In genomic region chr13:42876270-42876714, GRCh38 we compare ENCODE assay signal across 8 cellular contexts.
DNase-seq lines count a peak whose midpoint lies in the region; ATAC-seq and TF ChIP-seq lines count a peak whose summit lies in the region.

No MANE protein-coding gene starts in this region.

- H3K79me2 ChIP-seq in GM23338 (replicated peaks; ENCODE audit: insufficient read depth): peaks cover 23% of the 10 kb centered on the region

- peak overlapping the region; percentile 32; the same call in 1 of the 2 replicates for H3K9ac ChIP-seq in HUES64 (ENCODE audit: low read depth, low read length)

- WGBS in HUES64: 11% methylated on average over 1 of the region's 1 CpG

- no peaks in the 10 kb centered on the region for H3K9me2 ChIP-seq in GM23338 (ENCODE audit: insufficient read depth)

- no peaks in the 10 kb centered on the region for H3K9me3 ChIP-seq in HUES64 (ENCODE audit: insufficient read depth, low read depth, low read length)

- H4K20me1 ChIP-seq in GM23338 (replicated peaks; ENCODE audit: insufficient read depth): no peaks in the 10 kb centered on the region

- H2AFZ ChIP-seq in GM23338: no peak overlapping the region

- peak overlapping the region; percentile 77 for H3K27ac Mint-ChIP-seq in GM23338
- no peak overlapping the region for H3K27ac Mint-ChIP-seq in glutamatergic neuron (ENCODE audit: unreplicated experiment)

- H3K4me1 ChIP-seq in GM23338 (ENCODE audit: insufficient read depth): peaks cover 47% of the 10 kb centered on the region
- H3K4me1 ChIP-seq in HUES64 (ENCODE audit: insufficient read depth, low read length): peaks cover 59% of the 10 kb centered on the region

- H3K36me3 ChIP-seq in GM23338 (ENCODE audit: insufficient read depth) (no peaks in the 10 kb centered on the region), HUES64 (ENCODE audit: insufficient read depth, low read length) (no peaks in the 10 kb centered on the region)

- no peaks in the 10 kb centered on the region for H3K27me3 ChIP-seq in GM23338 (ENCODE audit: insufficient read depth)
- peaks cover 29% of the 10 kb centered on the region; the same call in 1 of the 2 replicates for H3K27me3 ChIP-seq in HUES64 (ENCODE audit: insufficient read depth, low read length)

- peaks cover 16% of the 10 kb centered on the region for H3K36me3 Mint-ChIP-seq in GM23338 (ENCODE audit: low read depth)
- peaks cover 6% of the 10 kb centered on the region for H3K36me3 Mint-ChIP-seq in glutamatergic neuron (ENCODE audit: unreplicated experiment)

- H3K4me1 Mint-ChIP-seq in GM23338 (peaks cover 58% of the 10 kb centered on the region), glutamatergic neuron (ENCODE audit: low read depth, unreplicated experiment) (peaks cover 23% of the 10 kb centered on the region)

- peak overlapping the region; percentile 90 for H3K27ac ChIP-seq in GM23338 (ENCODE audit: low read depth)
- peak overlapping the region; percentile 88 for H3K27ac ChIP-seq in HUES64 (ENCODE audit: low read depth, low read length)

- peak overlapping the region; percentile 63 for H3K4me3 Mint-ChIP-seq in GM23338
- no peak overlapping the region for H3K4me3 Mint-ChIP-seq in glutamatergic neuron (ENCODE audit: unreplicated experiment)

- H3K4me2 ChIP-seq in GM23338: peak overlapping the region; percentile 68

- DNase-seq in GM23338 (ENCODE audit: low spot score) (peak; percentile 90), iris pigment epithelial cell (ENCODE audit: low read depth) (peak; percentile 39), glutamatergic neuron (no peak), C1 segment of cervical spinal cord (lab: John Stamatoyannopoulos, UW) (no peak), retina (no peak), foreskin melanocyte (no peak)

- H3K4me3 ChIP-seq in GM23338 (peak overlapping the region; percentile 38), HUES64 (ENCODE audit: low read length) (peak overlapping the region; percentile 36)

- no peaks in the 10 kb centered on the region for H3F3A ChIP-seq in GM23338 (replicated peaks; ENCODE audit: low read depth)

- TF ChIP-seq CTCF in GM23338 (conservative IDR thresholded peaks at IDR 0.05; ENCODE audit: low read depth in 2 of 2): no peak
- no peak for TF ChIP-seq CTCF in glutamatergic neuron (IDR thresholded peaks at IDR 0.05; ENCODE audit: partially characterized antibody, unreplicated experiment)

- H3K9me3 Mint-ChIP-seq in GM23338 (peaks cover 2% of the 10 kb centered on the region; the same call in 1 of the 3 replicates), glutamatergic neuron (ENCODE audit: unreplicated experiment) (no peaks in the 10 kb centered on the region)

- ATAC-seq in GM18870 (IDR thresholded peaks at IDR 0.05; ENCODE audit: unreplicated experiment) (peak; percentile 93), GM23338 (peak; percentile 56)

- H3K27me3 Mint-ChIP-seq in GM23338 (ENCODE audit: insufficient read depth, low read depth, poor library complexity) (peaks cover 15% of the 10 kb centered on the region), glutamatergic neuron (ENCODE audit: unreplicated experiment) (peaks cover 1% of the 10 kb centered on the region)

TF ChIP-seq in GM23338, 12 proteins besides CTCF, POLR2A, EP300 and RAD21:
- TF ChIP-seq ZNF114 (CRISPR knock-in tag; IDR thresholded peaks at IDR 0.05): no peak
- no peak for TF ChIP-seq STAT1 (IDR thresholded peaks at IDR 0.05; ENCODE audit: unreplicated experiment)
- TF ChIP-seq CREB1 (CRISPR knock-in tag; IDR thresholded peaks at IDR 0.05; ENCODE audit: low read depth): peak; percentile 62; the same call in 1 of the 2 replicates
- TF ChIP-seq, protein P1, sequence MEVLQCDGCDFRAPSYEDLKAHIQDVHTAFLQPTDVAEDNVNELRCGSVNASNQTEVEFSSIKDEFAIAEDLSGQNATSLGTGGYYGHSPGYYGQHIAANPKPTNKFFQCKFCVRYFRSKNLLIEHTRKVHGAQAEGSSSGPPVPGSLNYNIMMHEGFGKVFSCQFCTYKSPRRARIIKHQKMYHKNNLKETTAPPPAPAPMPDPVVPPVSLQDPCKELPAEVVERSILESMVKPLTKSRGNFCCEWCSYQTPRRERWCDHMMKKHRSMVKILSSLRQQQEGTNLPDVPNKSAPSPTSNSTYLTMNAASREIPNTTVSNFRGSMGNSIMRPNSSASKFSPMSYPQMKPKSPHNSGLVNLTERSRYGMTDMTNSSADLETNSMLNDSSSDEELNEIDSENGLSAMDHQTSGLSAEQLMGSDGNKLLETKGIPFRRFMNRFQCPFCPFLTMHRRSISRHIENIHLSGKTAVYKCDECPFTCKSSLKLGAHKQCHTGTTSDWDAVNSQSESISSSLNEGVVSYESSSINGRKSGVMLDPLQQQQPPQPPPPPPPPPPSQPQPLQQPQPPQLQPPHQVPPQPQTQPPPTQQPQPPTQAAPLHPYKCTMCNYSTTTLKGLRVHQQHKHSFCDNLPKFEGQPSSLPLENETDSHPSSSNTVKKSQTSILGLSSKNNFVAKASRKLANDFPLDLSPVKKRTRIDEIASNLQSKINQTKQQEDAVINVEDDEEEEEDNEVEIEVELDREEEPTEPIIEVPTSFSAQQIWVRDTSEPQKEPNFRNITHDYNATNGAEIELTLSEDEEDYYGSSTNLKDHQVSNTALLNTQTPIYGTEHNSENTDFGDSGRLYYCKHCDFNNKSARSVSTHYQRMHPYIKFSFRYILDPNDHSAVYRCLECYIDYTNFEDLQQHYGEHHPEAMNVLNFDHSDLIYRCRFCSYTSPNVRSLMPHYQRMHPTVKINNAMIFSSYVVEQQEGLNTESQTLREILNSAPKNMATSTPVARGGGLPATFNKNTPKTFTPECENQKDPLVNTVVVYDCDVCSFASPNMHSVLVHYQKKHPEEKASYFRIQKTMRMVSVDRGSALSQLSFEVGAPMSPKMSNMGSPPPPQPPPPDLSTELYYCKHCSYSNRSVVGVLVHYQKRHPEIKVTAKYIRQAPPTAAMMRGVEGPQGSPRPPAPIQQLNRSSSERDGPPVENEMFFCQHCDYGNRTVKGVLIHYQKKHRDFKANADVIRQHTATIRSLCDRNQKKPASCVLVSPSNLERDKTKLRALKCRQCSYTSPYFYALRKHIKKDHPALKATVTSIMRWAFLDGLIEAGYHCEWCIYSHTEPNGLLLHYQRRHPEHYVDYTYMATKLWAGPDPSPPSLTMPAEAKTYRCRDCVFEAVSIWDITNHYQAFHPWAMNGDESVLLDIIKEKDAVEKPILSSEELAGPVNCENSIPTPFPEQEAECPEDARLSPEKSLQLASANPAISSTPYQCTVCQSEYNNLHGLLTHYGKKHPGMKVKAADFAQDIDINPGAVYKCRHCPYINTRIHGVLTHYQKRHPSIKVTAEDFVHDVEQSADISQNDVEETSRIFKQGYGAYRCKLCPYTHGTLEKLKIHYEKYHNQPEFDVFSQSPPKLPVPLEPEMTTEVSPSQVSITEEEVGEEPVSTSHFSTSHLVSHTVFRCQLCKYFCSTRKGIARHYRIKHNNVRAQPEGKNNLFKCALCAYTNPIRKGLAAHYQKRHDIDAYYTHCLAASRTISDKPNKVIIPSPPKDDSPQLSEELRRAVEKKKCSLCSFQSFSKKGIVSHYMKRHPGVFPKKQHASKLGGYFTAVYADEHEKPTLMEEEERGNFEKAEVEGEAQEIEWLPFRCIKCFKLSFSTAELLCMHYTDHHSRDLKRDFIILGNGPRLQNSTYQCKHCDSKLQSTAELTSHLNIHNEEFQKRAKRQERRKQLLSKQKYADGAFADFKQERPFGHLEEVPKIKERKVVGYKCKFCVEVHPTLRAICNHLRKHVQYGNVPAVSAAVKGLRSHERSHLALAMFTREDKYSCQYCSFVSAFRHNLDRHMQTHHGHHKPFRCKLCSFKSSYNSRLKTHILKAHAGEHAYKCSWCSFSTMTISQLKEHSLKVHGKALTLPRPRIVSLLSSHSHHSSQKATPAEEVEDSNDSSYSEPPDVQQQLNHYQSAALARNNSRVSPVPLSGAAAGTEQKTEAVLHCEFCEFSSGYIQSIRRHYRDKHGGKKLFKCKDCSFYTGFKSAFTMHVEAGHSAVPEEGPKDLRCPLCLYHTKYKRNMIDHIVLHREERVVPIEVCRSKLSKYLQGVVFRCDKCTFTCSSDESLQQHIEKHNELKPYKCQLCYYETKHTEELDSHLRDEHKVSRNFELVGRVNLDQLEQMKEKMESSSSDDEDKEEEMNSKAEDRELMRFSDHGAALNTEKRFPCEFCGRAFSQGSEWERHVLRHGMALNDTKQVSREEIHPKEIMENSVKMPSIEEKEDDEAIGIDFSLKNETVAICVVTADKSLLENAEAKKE (CRISPR knock-in tag; IDR thresholded peaks at IDR 0.05): peak; percentile 14; the same call in 1 of the 2 replicates
- TF ChIP-seq JUNB (IDR thresholded peaks at IDR 0.05; ENCODE audit: unreplicated experiment): no peak
- TF ChIP-seq EZH2 (IDR thresholded peaks at IDR 0.05; ENCODE audit: low read depth, unreplicated experiment): no peak
- TF ChIP-seq NANOG (IDR thresholded peaks at IDR 0.05; ENCODE audit: borderline replicate concordance): peak; percentile 56; the same call in 1 of the 2 replicates
- no peak for TF ChIP-seq EZH2phosphoT487 (IDR thresholded peaks at IDR 0.05; ENCODE audit: unreplicated experiment)

Comparison
In these comparisons a context has a peak if more than half of its experiments do, and no peak if none do; other contexts are left out.
1. DNase-seq: peak in GM23338 (single experiment) and iris pigment epithelial cell (single experiment); none in glutamatergic neuron (single experiment), C1 segment of cervical spinal cord (0 of 14), retina (single experiment) and foreskin melanocyte (single experiment).